ENCODE assay signal across 16 cellular contexts in the genomic region with DNA sequence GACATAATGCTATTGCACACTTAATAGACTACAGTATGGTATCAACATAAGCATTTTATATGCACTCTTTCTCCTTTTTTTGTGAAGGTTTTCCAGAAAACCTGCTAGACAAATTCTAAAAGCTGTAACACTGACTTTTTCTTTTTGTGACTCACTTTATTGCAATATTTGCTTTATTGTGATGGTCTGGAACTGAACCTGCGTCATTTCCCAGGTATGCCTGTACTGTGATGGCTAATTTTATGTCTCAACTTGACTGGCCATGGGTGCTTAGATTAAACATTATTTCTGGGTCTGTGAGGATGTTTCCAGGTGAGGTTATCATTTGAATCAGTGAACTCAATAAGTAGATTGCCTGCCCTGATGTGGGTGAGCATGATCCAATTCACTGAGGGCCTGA. TPM values are rescaled to one million over a fixed set of nuclear protein-coding genes. Genes with fewer than 3 reads are reported as not detected.
A peak's percentile ranks its signal among the peaks of the same experiment; 100 is the strongest.
DNase-seq lines count a peak whose midpoint lies in the region; ATAC-seq, FAIRE-seq and TF ChIP-seq lines count a peak whose summit lies in the region.
"Had no signal": no experiment of that assay in that cellular context is flagged by ENCODE, and none has a peak within 500 bp of the region (broad histone marks: within the 10 kb centered on the region; RNA-seq: fewer than 3 reads in every experiment).

No MANE protein-coding gene starts in this region.

- POLR2A ChIA-PET in RWPE1 (lab: Yijun Ruan, JAX; ENCODE audit: low non-redundant PET) (no interaction called here), HepG2 (lab: Yijun Ruan, JAX) (no interaction called here)

- H3K4me1 ChIP-seq in GM23248 (ENCODE audit: insufficient read depth): no peaks in the 10 kb centered on the region
- no peaks in the 10 kb centered on the region for H3K4me1 ChIP-seq in HepG2 (ENCODE audit: insufficient read depth, low read length)
- no peaks in the 10 kb centered on the region for H3K4me1 ChIP-seq in tibial nerve
- no peaks in the 10 kb centered on the region for H3K4me1 ChIP-seq in smooth muscle cell (ENCODE audit: low read depth)

- WGBS in GM23248 (ENCODE audit: low coverage in 1 of 2, low lambda C conversion rate in 2 of 2, missing lambda C conversion rate in 2 of 2), 2 experiments: 91 to 94% methylated on average over 1 of the region's 1 CpG
- 44% methylated on average over 1 of the region's 1 CpG for whole genome bisulfite sequencing in HepG2 (ENCODE audit: low lambda C conversion rate)
- 82 to 100% methylated on average over 1 of the region's 1 CpG for WGBS in tibial nerve, 2 donors
- WGBS in smooth muscle cell (ENCODE audit: low lambda C conversion rate): 58% methylated on average over 1 of the region's 1 CpG

- H3K4me3 ChIP-seq in GM23248 (no peak overlapping the region), bronchial epithelial cell (ENCODE audit: low read depth, low read length) (no peak overlapping the region), HepG2 (replicated peaks in 1 of 3; ENCODE audit: insufficient read depth in 1 of 3, low read depth in 2 of 3, low read length in 3 of 3) (no peak overlapping the region), coronary artery (no peak overlapping the region), tibial nerve (no peak overlapping the region), smooth muscle cell (no peak overlapping the region)
- H3K4me3 ChIP-seq: GM12878 had no signal

- H3K9ac ChIP-seq in GM23248 (no peak overlapping the region), HepG2 (ENCODE audit: insufficient read depth, low read depth, low read length) (no peak overlapping the region), smooth muscle cell (ENCODE audit: low read depth) (no peak overlapping the region)

- no peaks in the 10 kb centered on the region for H3K9me3 ChIP-seq in GM23248 (ENCODE audit: low read depth)
- H3K9me3 ChIP-seq in HepG2 (ENCODE audit: low read length): no peaks in the 10 kb centered on the region
- no peaks in the 10 kb centered on the region for H3K9me3 ChIP-seq in tibial nerve
- no peaks in the 10 kb centered on the region for H3K9me3 ChIP-seq in smooth muscle cell (replicated peaks; ENCODE audit: low read depth)

- H3F3A ChIP-seq in GM23248 (ENCODE audit: insufficient read depth): peaks cover 18% of the 10 kb centered on the region
- no peaks in the 10 kb centered on the region for H3F3A ChIP-seq in smooth muscle cell (ENCODE audit: low read depth)

- TF ChIP-seq CTCF in RWPE1 (conservative IDR thresholded peaks at IDR 0.05; ENCODE audit: low read depth): no peak
- TF ChIP-seq CTCF in bronchial epithelial cell (IDR thresholded peaks at IDR 0.05; ENCODE audit: insufficient read depth, low read length, severe bottlenecking): no peak
- TF ChIP-seq CTCF in HepG2 (CRISPR knock-in tag; IDR thresholded peaks at IDR 0.05): no peak
- no peak for TF ChIP-seq CTCF in coronary artery (IDR thresholded peaks at IDR 0.05)
- TF ChIP-seq CTCF in tibial nerve (IDR thresholded peaks at IDR 0.05): no peak
- TF ChIP-seq CTCF in smooth muscle cell (IDR thresholded peaks at IDR 0.05; ENCODE audit: borderline replicate concordance, insufficient read depth, poor library complexity, severe bottlenecking): no peak

- BruUV-seq in HepG2 (replicated peaks; lab: Mats Ljungman, UMichigan): no TSS peak

- H3K4me2 ChIP-seq in GM23248 (ENCODE audit: unreplicated experiment) (no peak overlapping the region), HepG2 (ENCODE audit: low read depth, low read length) (no peak overlapping the region), smooth muscle cell (no peak overlapping the region)

- ATAC-seq in HepG2: no peak
- ATAC-seq: GM12878 had no signal

- H3K36me3 ChIP-seq in GM23248 (ENCODE audit: low read depth) (no peaks in the 10 kb centered on the region), bronchial epithelial cell (ENCODE audit: control insufficient read depth, insufficient read depth, low read length) (no peaks in the 10 kb centered on the region), HepG2 (replicated peaks in 1 of 2; ENCODE audit: control insufficient read depth in 1 of 2, insufficient read depth in 2 of 2, low read length in 2 of 2) (no peaks in the 10 kb centered on the region), tibial nerve (no peaks in the 10 kb centered on the region), smooth muscle cell (ENCODE audit: low read depth) (no peaks in the 10 kb centered on the region)

- H2AFZ ChIP-seq in GM23248: no peak overlapping the region
- H2AFZ ChIP-seq in HepG2 (ENCODE audit: low read length): peak overlapping the region; percentile 5
- no peak overlapping the region for H2AFZ ChIP-seq in smooth muscle cell (ENCODE audit: low read depth)

- CTCF ChIA-PET in RWPE1 (lab: Yijun Ruan, JAX): no interaction called here
- CTCF ChIA-PET in HepG2 (lab: Yijun Ruan, JAX; ENCODE audit: low intra/inter-chr PET ratio, low total read pairs): no interaction called here

- TF ChIP-seq EP300 in HepG2 (IDR thresholded peaks at IDR 0.05; ENCODE audit: low read depth in 2 of 2, low read length in 2 of 2) (no peak), HepG2 (CRISPR knock-in tag; IDR thresholded peaks at IDR 0.05; ENCODE audit: borderline replicate concordance) (no peak), tibial nerve (IDR thresholded peaks at IDR 0.05) (no peak)

- DNase-seq in GM23248 (no peak), RWPE1 (ENCODE audit: low spot score) (peak; percentile 20), bronchial epithelial cell (ENCODE audit: low read depth) (peak; percentile 83), HepG2 (ENCODE audit: low spot score) (no peak), SHP77 (lab: John Stamatoyannopoulos, UW) (no peak), coronary artery (ENCODE audit: low spot score) (no peak), tibial nerve (ENCODE audit: low spot score in 2 of 2) (no peak), smooth muscle cell (lab: John Stamatoyannopoulos, UW; ENCODE audit: unreplicated experiment) (no peak)
- DNase-seq: C1 segment of cervical spinal cord; CD4-positive, alpha-beta T cell; DMS79; GOT3; H9 had no signal

- peak overlapping the region; percentile 15; the same call in 1 of the 2 replicates for H3K27ac ChIP-seq in GM23248
- H3K27ac ChIP-seq in RWPE1: no peak overlapping the region
- H3K27ac ChIP-seq in HepG2 (ENCODE audit: extremely low read length, insufficient read depth, low read length): no peak overlapping the region
- no peak overlapping the region for H3K27ac ChIP-seq in coronary artery
- no peak overlapping the region for H3K27ac ChIP-seq in tibial nerve
- H3K27ac ChIP-seq in smooth muscle cell (ENCODE audit: low read depth): no peak overlapping the region

- intact Hi-C loops in HepG2 (cut with micrococcal nuclease; ENCODE audit: unreplicated experiment): no loop called here

- in situ Hi-C loops in GM23248 (cut with MboI): no loop called here
- in situ Hi-C loops in HepG2 (cut with HindIII; ENCODE audit: extremely low pct_ligation_motif_present, low pct_unique_long_range_greater_than_20kb): no loop called here

- no peaks in the 10 kb centered on the region for H3K27me3 ChIP-seq in GM23248 (replicated peaks; ENCODE audit: insufficient read depth)
- H3K27me3 ChIP-seq in bronchial epithelial cell (ENCODE audit: control insufficient read depth, insufficient read depth, low read length): no peaks in the 10 kb centered on the region
- no peaks in the 10 kb centered on the region for H3K27me3 ChIP-seq in HepG2 (ENCODE audit: control insufficient read depth in 1 of 2, insufficient read depth in 2 of 2, low read length in 2 of 2)
- H3K27me3 ChIP-seq in tibial nerve: no peaks in the 10 kb centered on the region
- H3K27me3 ChIP-seq in smooth muscle cell (ENCODE audit: low read depth): no peaks in the 10 kb centered on the region

- H4K20me1 ChIP-seq in GM23248 (ENCODE audit: insufficient read depth) (no peaks in the 10 kb centered on the region), HepG2 (ENCODE audit: insufficient read depth, low read length) (no peaks in the 10 kb centered on the region), smooth muscle cell (ENCODE audit: low read depth) (no peaks in the 10 kb centered on the region)

- H3K9me2 ChIP-seq in GM23248 (ENCODE audit: insufficient read depth): no peaks in the 10 kb centered on the region

- FAIRE-seq in bronchial epithelial cell (lab: Jason Lieb, UNC): no peak
- FAIRE-seq in HepG2 (lab: Jason Lieb, UNC): no peak
- FAIRE-seq: GM18507, HTR-8/SVneo had no signal

- no peaks in the 10 kb centered on the region for H3K79me2 ChIP-seq in GM23248 (ENCODE audit: insufficient read depth)
- H3K79me2 ChIP-seq in HepG2 (ENCODE audit: insufficient read depth, low read length): no peaks in the 10 kb centered on the region
- H3K79me2 ChIP-seq in smooth muscle cell (ENCODE audit: low read depth): no peaks in the 10 kb centered on the region

- no peak for TF ChIP-seq POLR2A in HepG2 (IDR thresholded peaks at IDR 0.05; ENCODE audit: insufficient read depth in 1 of 2, low read depth in 2 of 2, low read length in 2 of 2)
- TF ChIP-seq POLR2A in tibial nerve (IDR thresholded peaks at IDR 0.05): no peak

- no peak for TF ChIP-seq RAD21 in HepG2 (CRISPR knock-in tag; IDR thresholded peaks at IDR 0.05)

RNA-seq across cellular contexts. Expression of gene LAMP2, which starts 35.5 kb away (rescaled TPM):
- total RNA-seq in GM23248 (2014; rRNA removed; shearing (Covaris generic)): 155 and 175 TPM in 2 replicates
- polyA plus RNA-seq in GM23248 (2016; fragmentation: Nextera tagmentation; extraction: Ambion mirVana): 275 TPM in 2 replicates
- total RNA-seq in bronchial epithelial cell: 112 and 118 TPM in 2 replicates
- total RNA-seq in HepG2 (2016; rRNA removed; fragmentation: Illumina TruSeq; extraction: Trizol): 63.0 and 127 TPM in 2 replicates
- 6.3 and 8.5 TPM in 2 replicates for total RNA-seq in HepG2 (2016; cell fraction: cytosol; rRNA removed; fragmentation: Illumina TruSeq; extraction: Trizol; ENCODE audit: low read depth)
- 61.8 and 127 TPM in 2 replicates for total RNA-seq in HepG2 (2016; cell fraction: insoluble cytoplasmic fraction; rRNA removed; fragmentation: Illumina TruSeq; extraction: Trizol)
- total RNA-seq in HepG2 (2016; cell fraction: membrane; rRNA removed; fragmentation: Illumina TruSeq; extraction: Trizol): 14.0 and 16.8 TPM in 2 replicates
- total RNA-seq in HepG2 (2016; cell fraction: nucleus; rRNA removed; fragmentation: Illumina TruSeq; extraction: Trizol): 117 and 132 TPM in 2 replicates
- polyA plus RNA-seq in HepG2 (2011; rRNA removed): 143 and 170 TPM in 2 replicates
- 88.8 and 129 TPM in 2 replicates for polyA plus RNA-seq in HepG2 (2011; cell fraction: cytosol; rRNA removed)
- polyA plus RNA-seq in HepG2 (2011; cell fraction: nucleus; rRNA removed): 38.3 and 46.9 TPM in 2 replicates
- 131 and 146 TPM in 2 replicates for polyA plus RNA-seq in HepG2 (2012)
- polyA plus RNA-seq in HepG2 (2016; cell fraction: cytosol; fragmentation: Illumina TruSeq; extraction: Trizol; ENCODE audit: low read depth): 7.2 and 7.3 TPM in 2 replicates
- polyA plus RNA-seq in HepG2 (2016; cell fraction: insoluble cytoplasmic fraction; fragmentation: Illumina TruSeq; extraction: Trizol; ENCODE audit: low read depth): 51.7 and 54.1 TPM in 2 replicates
- polyA plus RNA-seq in HepG2 (2016; cell fraction: membrane; fragmentation: Illumina TruSeq; extraction: Trizol; ENCODE audit: low read depth): 12.2 and 13.2 TPM in 2 replicates
- polyA plus RNA-seq in HepG2 (2016; cell fraction: nucleus; fragmentation: Illumina TruSeq; extraction: Trizol; ENCODE audit: insufficient read depth, low read depth): 124 and 129 TPM in 2 replicates
- 28.8 and 70.3 TPM in 2 replicates for polyA minus RNA-seq in HepG2 (2011; rRNA and poly(A)+ RNA removed; ENCODE audit: low replicate concordance)
- polyA minus RNA-seq in HepG2 (2011; cell fraction: cytosol; rRNA and poly(A)+ RNA removed): 106 and 122 TPM in 2 replicates
- polyA minus RNA-seq in HepG2 (2011; cell fraction: nucleus; rRNA and poly(A)+ RNA removed): 61.7 and 77.6 TPM in 2 replicates
- total RNA-seq in tibial nerve: 100 to 1,000 TPM in 3 of 4 donors, 10 to 100 TPM in 1; 84.9 to 110 (median 106) TPM
- 163 and 189 TPM in 2 replicates for total RNA-seq in smooth muscle cell
- polyA plus RNA-seq in smooth muscle cell: 120 and 134 TPM in 2 replicates

RNA-seq across cellular contexts. Expression of gene CUL4B, which starts 56.2 kb away (rescaled TPM):
- total RNA-seq in GM23248 (2014; rRNA removed; shearing (Covaris generic)): 158 and 169 TPM in 2 replicates
- polyA plus RNA-seq in GM23248 (2016; fragmentation: Nextera tagmentation; extraction: Ambion mirVana) (153 and 158 TPM in 2 replicates), HepG2 (2011; rRNA removed) (20.0 and 21.6 TPM in 2 replicates), smooth muscle cell (13.1 and 17.2 TPM in 2 replicates)
- total RNA-seq in bronchial epithelial cell (9.6 and 11.8 TPM in 2 replicates), HepG2 (2016; rRNA removed; fragmentation: Illumina TruSeq; extraction: Trizol) (28.5 and 50.0 TPM in 2 replicates), tibial nerve (10 to 100 TPM; 31.8 to 41.5 (median 34.8) TPM), smooth muscle cell (49.6 and 57.0 TPM in 2 replicates)
- 1.9 and 3.0 TPM in 2 replicates for total RNA-seq in HepG2 (2016; cell fraction: cytosol; rRNA removed; fragmentation: Illumina TruSeq; extraction: Trizol; ENCODE audit: low read depth)
- total RNA-seq in HepG2 (2016; cell fraction: insoluble cytoplasmic fraction; rRNA removed; fragmentation: Illumina TruSeq; extraction: Trizol): 27.7 and 47.4 TPM in 2 replicates
- total RNA-seq in HepG2 (2016; cell fraction: membrane; rRNA removed; fragmentation: Illumina TruSeq; extraction: Trizol): 13.7 and 16.5 TPM in 2 replicates
- total RNA-seq in HepG2 (2016; cell fraction: nucleus; rRNA removed; fragmentation: Illumina TruSeq; extraction: Trizol): 27.4 and 28.7 TPM in 2 replicates
- 7.2 and 9.7 TPM in 2 replicates for polyA plus RNA-seq in HepG2 (2011; cell fraction: cytosol; rRNA removed)
- 20.0 and 20.3 TPM in 2 replicates for polyA plus RNA-seq in HepG2 (2011; cell fraction: nucleus; rRNA removed)
- 21.4 and 31.8 TPM in 2 replicates for polyA plus RNA-seq in HepG2 (2012)
- 1.6 and 1.7 TPM in 2 replicates for polyA plus RNA-seq in HepG2 (2016; cell fraction: cytosol; fragmentation: Illumina TruSeq; extraction: Trizol; ENCODE audit: low read depth)
- 34.8 and 35.0 TPM in 2 replicates for polyA plus RNA-seq in HepG2 (2016; cell fraction: insoluble cytoplasmic fraction; fragmentation: Illumina TruSeq; extraction: Trizol; ENCODE audit: low read depth)
- 5.6 and 7.3 TPM in 2 replicates for polyA plus RNA-seq in HepG2 (2016; cell fraction: membrane; fragmentation: Illumina TruSeq; extraction: Trizol; ENCODE audit: low read depth)
- polyA plus RNA-seq in HepG2 (2016; cell fraction: nucleus; fragmentation: Illumina TruSeq; extraction: Trizol; ENCODE audit: insufficient read depth, low read depth): 38.2 and 39.5 TPM in 2 replicates
- polyA minus RNA-seq in HepG2 (2011; rRNA and poly(A)+ RNA removed; ENCODE audit: low replicate concordance): 108 and 117 TPM in 2 replicates
- polyA minus RNA-seq in HepG2 (2011; cell fraction: cytosol; rRNA and poly(A)+ RNA removed): 29.7 and 32.7 TPM in 2 replicates
- polyA minus RNA-seq in HepG2 (2011; cell fraction: nucleus; rRNA and poly(A)+ RNA removed): 31.4 and 38.3 TPM in 2 replicates

Comparison
In these comparisons a context has a peak if more than half of its experiments do, and no peak if none do; other contexts are left out.
1. DNase-seq: peak in RWPE1 (single experiment) and bronchial epithelial cell (single experiment); none in GM23248 (single experiment), HepG2 (single experiment), SHP77 (0 of 2), coronary artery (single experiment), tibial nerve (0 of 2) and smooth muscle cell (single experiment).